28 cellular contexts compared by ENCODE assay signal in the genomic region with DNA sequence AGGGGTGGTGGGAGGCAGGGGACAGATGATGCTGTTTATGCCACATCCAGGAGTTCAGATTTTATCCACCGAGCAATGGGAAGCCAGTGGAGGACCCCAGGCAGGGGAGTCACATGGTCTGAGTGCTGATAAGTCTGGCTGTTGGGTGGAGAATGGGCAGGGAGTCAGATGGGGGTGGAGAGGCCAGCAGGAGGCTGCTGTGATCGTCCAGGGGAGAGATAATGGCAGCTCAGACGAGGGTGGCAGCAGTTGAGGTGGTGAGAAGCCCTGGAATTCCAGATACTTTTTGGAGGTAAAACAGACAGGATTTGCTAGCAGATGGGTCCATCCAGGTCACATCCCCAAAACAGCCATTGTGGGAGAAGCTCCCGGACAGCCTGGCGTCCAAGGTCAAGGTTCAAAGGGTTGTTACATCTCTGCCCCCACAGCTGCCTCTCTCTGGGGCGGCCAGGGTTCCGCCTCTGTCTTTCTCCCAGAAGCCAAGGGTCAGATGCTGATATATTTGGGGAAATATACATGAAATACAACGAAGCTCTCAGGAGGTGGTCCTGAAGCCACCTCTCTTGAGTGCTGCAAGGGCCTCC.
"Had no signal": no experiment of that assay in that cellular context is flagged by ENCODE, and none has a peak within 500 bp of the region (broad histone marks: within the 10 kb centered on the region; RNA-seq: fewer than 3 reads in every experiment).

No MANE protein-coding gene starts in this region.

- H3K9me3 ChIP-seq: left lung, lower lobe of right lung, pancreas, prostate gland, sigmoid colon, spleen, stomach, testis, thyroid gland, transverse colon, upper lobe of left lung, vagina had no signal

- H3K4me1 ChIP-seq: left lung, lower lobe of right lung, pancreas, prostate gland, sigmoid colon, stomach, testis, transverse colon, upper lobe of left lung, vagina had no signal

- H3K4me1 Mint-ChIP-seq: immature natural killer cell, mesothelial cell of epicardium, naive B cell, natural killer cell had no signal

- H3K36me3 ChIP-seq: left lung, lower lobe of right lung, pancreas, prostate gland, sigmoid colon, spleen, stomach, thyroid gland, transverse colon, upper lobe of left lung, vagina had no signal

- H3K36me3 Mint-ChIP-seq: immature natural killer cell; mesothelial cell of epicardium; naive B cell; natural killer cell; stimulated activated effector memory CD8-positive, alpha-beta T cell treated with anti-CD3 and anti-CD28 coated beads, Interleukin-12 subunit alpha, Interleukin-12 subunit beta, amount 100 ng/mL, for 72 hours had no signal

- H3K27ac ChIP-seq: left lung, lower lobe of right lung, pancreas, prostate gland, sigmoid colon, spleen, stomach, testis, thyroid gland, transverse colon, upper lobe of left lung, vagina had no signal

- H3K9me3 Mint-ChIP-seq: immature natural killer cell; natural killer cell; stimulated activated effector memory CD8-positive, alpha-beta T cell treated with anti-CD3 and anti-CD28 coated beads, Interleukin-12 subunit alpha, Interleukin-12 subunit beta, amount 100 ng/mL, for 72 hours had no signal

- DNase-seq: hypothalamus; immature natural killer cell; kidney; left colon; left lung; lower lobe of right lung; mammary epithelial cell; mesendoderm; naive B cell; natural killer cell; pancreas; retina; right cardiac atrium; sigmoid colon; small intestine; spleen; stimulated activated CD4-positive, alpha-beta T cell treated with anti-CD3 and anti-CD28 coated beads, Interleukin-4, amount 100 ng/mL, for 24 hours; stimulated activated naive CD4-positive, alpha-beta T cell; stomach; testis; thyroid gland; transverse colon; upper lobe of left lung had no signal

- H3K27ac Mint-ChIP-seq: immature natural killer cell; mesothelial cell of epicardium; natural killer cell; stimulated activated effector memory CD8-positive, alpha-beta T cell treated with anti-CD3 and anti-CD28 coated beads, Interleukin-12 subunit alpha, Interleukin-12 subunit beta, amount 100 ng/mL, for 72 hours had no signal

- H3K27me3 ChIP-seq: left lung, pancreas, sigmoid colon, stomach, testis, thyroid gland, transverse colon, upper lobe of left lung, vagina had no signal

- H3K4me3 Mint-ChIP-seq: immature natural killer cell; mesothelial cell of epicardium; naive B cell; natural killer cell; stimulated activated effector memory CD8-positive, alpha-beta T cell treated with anti-CD3 and anti-CD28 coated beads, Interleukin-12 subunit alpha, Interleukin-12 subunit beta, amount 100 ng/mL, for 72 hours had no signal

- FAIRE-seq: islet of Langerhans, kidney, pancreas, small intestine had no signal

- H3K4me3 ChIP-seq: left lung, lower lobe of right lung, pancreas, prostate gland, sigmoid colon, spleen, stomach, testis, thyroid gland, transverse colon, upper lobe of left lung, vagina had no signal

- ATAC-seq: left colon; left lung; lower lobe of right lung; natural killer cell; pancreas; right cardiac atrium; stimulated activated effector memory CD8-positive, alpha-beta T cell treated with anti-CD3 and anti-CD28 coated beads, Interleukin-12 subunit alpha, Interleukin-12 subunit beta, amount 100 ng/mL, for 72 hours had no signal
